ENCODE assay signal across 1 cellular context in genomic region chr1:31767225-31767624, GRCh38.
TF ChIP-seq lines count a peak whose summit lies in the region.

No MANE protein-coding gene starts in this region.

TF ChIP-seq in H1, 55 proteins besides CTCF, POLR2A, EP300 and RAD21:
- TF ChIP-seq SIX5 (IDR thresholded peaks at IDR 0.05; ENCODE audit: low read depth, low read length) (no peak), FOSL1 (IDR thresholded peaks at IDR 0.05; ENCODE audit: insufficient read depth, low read depth, low read length) (no peak), CHD1 (IDR thresholded peaks at IDR 0.05; ENCODE audit: low read depth, low read length) (no peak), GTF2F1 (IDR thresholded peaks at IDR 0.05; ENCODE audit: borderline replicate concordance, low read depth, low read length) (no peak), CHD2 (IDR thresholded peaks at IDR 0.05; ENCODE audit: low read length) (no peak), BCL11A (IDR thresholded peaks at IDR 0.05; ENCODE audit: low read depth in 2 of 2, low read length in 2 of 2) (no peak), RFX5 (IDR thresholded peaks at IDR 0.05; ENCODE audit: borderline replicate concordance, low read depth, low read length) (no peak), CEBPB (IDR thresholded peaks at IDR 0.05; ENCODE audit: low read depth, low read length) (no peak), POU5F1 (IDR thresholded peaks at IDR 0.05; ENCODE audit: low read depth, low read length) (no peak), SIN3A (conservative IDR thresholded peaks at IDR 0.05 in 1 of 2, IDR thresholded peaks at IDR 0.05 in 1 of 2; ENCODE audit: low read depth in 1 of 2, low read length in 2 of 2) (no peak), SIRT6 (IDR thresholded peaks at IDR 0.05; ENCODE audit: low read length) (no peak), SP4 (IDR thresholded peaks at IDR 0.05; ENCODE audit: low read length) (no peak), TEAD4 (IDR thresholded peaks at IDR 0.05; ENCODE audit: low read depth, low read length) (no peak), RXRA (IDR thresholded peaks at IDR 0.05; ENCODE audit: insufficient read depth, low read depth, low read length) (no peak), BRCA1 (IDR thresholded peaks at IDR 0.05; ENCODE audit: low read depth, low read length) (no peak), TAF1 (IDR thresholded peaks at IDR 0.05; ENCODE audit: low read depth, low read length) (no peak), KDM5A (IDR thresholded peaks at IDR 0.05; ENCODE audit: low read length) (no peak), RNF2 (IDR thresholded peaks at IDR 0.05; ENCODE audit: borderline replicate concordance, low read depth, low read length, missing control alignments, poor library complexity, severe bottlenecking) (no peak)
